10 cellular contexts compared by ENCODE assay signal in the genomic region with DNA sequence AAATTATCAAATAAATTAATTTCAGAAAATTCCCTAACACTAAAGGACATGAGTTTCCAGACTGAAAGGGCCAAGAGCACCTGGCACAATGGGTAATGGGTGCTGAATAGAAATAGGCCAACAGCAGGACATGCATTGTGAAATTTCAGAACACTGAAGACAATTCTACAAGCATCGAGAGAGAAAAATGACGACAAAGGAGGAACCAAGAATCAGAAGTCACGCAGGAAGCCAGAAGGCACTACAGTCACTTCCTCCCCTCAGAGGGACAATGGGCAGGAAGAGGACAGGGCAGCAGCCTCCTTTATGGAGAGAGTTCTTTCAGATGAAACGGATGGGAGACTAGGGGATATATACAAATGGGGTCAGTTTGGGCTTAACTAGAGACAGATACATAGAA. TPM values are rescaled to one million over a fixed set of nuclear protein-coding genes. Genes with fewer than 3 reads are reported as not detected.
A peak's percentile ranks its signal among the peaks of the same experiment; 100 is the strongest.
DNase-seq lines count a peak whose midpoint lies in the region; ATAC-seq, FAIRE-seq and TF ChIP-seq lines count a peak whose summit lies in the region.
"Had no signal": no experiment of that assay in that cellular context is flagged by ENCODE, and none has a peak within 500 bp of the region (broad histone marks: within the 10 kb centered on the region; RNA-seq: fewer than 3 reads in every experiment).

No MANE protein-coding gene starts in this region.

- no TSS peak for BruUV-seq in K562 (replicated peaks; lab: Mats Ljungman, UMichigan)
- BruUV-seq in A673 (replicated peaks; lab: Mats Ljungman, UMichigan): no TSS peak

- H2AFZ ChIP-seq in K562 (ENCODE audit: low read depth, low read length): no peak overlapping the region

- TF ChIP-seq POLR2A in GM12891 (IDR thresholded peaks at IDR 0.05; ENCODE audit: low read depth, low read length): no peak
- TF ChIP-seq POLR2A in K562 (conservative IDR thresholded peaks at IDR 0.05): no peak
- no peak for TF ChIP-seq POLR2A in testis (IDR thresholded peaks at IDR 0.05)

- H3K4me3 ChIP-seq in K562 (no peak overlapping the region), A673 (ENCODE audit: low read depth, low read length, poor library complexity, severe bottlenecking) (no peak overlapping the region), testis (no peak overlapping the region)

- no peak for DNase-seq in GM12891 (ENCODE audit: insufficient read length, low spot score)
- peak; percentile 77 for DNase-seq in KBM-7
- no peak for DNase-seq in K562 (ENCODE audit: extremely low read depth in 1 of 4, low spot score in 3 of 4)
- DNase-seq in naive B cell: peak; percentile 38
- DNase-seq in NCI-H2029 (lab: John Stamatoyannopoulos, UW): no peak
- no peak for DNase-seq in A673 (ENCODE audit: low spot score)
- no peak for DNase-seq in testis
- DNase-seq: amniotic stem cell had no signal

- WGBS in K562 (ENCODE audit: insufficient coverage, low coverage, missing lambda C conversion rate): 72% methylated on average over 4 of the region's 4 CpGs
- 45 to 92% methylated on average over 4 of the region's 4 CpGs for WGBS in testis, 2 donors

- TF ChIP-seq EP300 in K562 (IDR thresholded peaks at IDR 0.05; ENCODE audit: low read length): no peak

- CTCF ChIA-PET in K562 (lab: Yijun Ruan, JAX; ENCODE audit: low intra/inter-chr PET ratio): no interaction called here
- CTCF ChIA-PET in A673 (lab: Charles Lee): no interaction called here

- no peaks in the 10 kb centered on the region for H3K36me3 Mint-ChIP-seq in naive B cell

- H3K27ac Mint-ChIP-seq in naive B cell: peak overlapping the region; percentile 9 to 97 (median 61)

- no peaks in the 10 kb centered on the region for H3K79me2 ChIP-seq in K562 (ENCODE audit: control insufficient read depth, insufficient read depth, low read length)

- H4K20me1 ChIP-seq in K562 (replicated peaks; ENCODE audit: control insufficient read depth, insufficient read depth, low read length): no peaks in the 10 kb centered on the region

- no peaks in the 10 kb centered on the region for H3K9me3 ChIP-seq in K562 (replicated peaks; ENCODE audit: control insufficient read depth, insufficient read depth, low read depth, low read length)
- H3K9me3 ChIP-seq in A673 (ENCODE audit: low read depth, low read length, poor library complexity, severe bottlenecking): no peaks in the 10 kb centered on the region
- H3K9me3 ChIP-seq in testis: no peaks in the 10 kb centered on the region

- H3K4me2 ChIP-seq in K562 (ENCODE audit: insufficient read depth, low read length): no peak overlapping the region

- TF ChIP-seq CTCF in K562 (IDR thresholded peaks at IDR 0.05 in 2 of 3, conservative IDR thresholded peaks at IDR 0.05 in 1 of 3; ENCODE audit: insufficient read depth in 2 of 3, low read depth in 1 of 3, low read length in 3 of 3): no peak
- TF ChIP-seq CTCF in A673 (conservative IDR thresholded peaks at IDR 0.05; ENCODE audit: low read depth, low read length): no peak
- no peak for TF ChIP-seq CTCF in testis (IDR thresholded peaks at IDR 0.05)

- H3K27me3 Mint-ChIP-seq in naive B cell: no peaks in the 10 kb centered on the region

- intact Hi-C loops in K562 (cut with micrococcal nuclease): no loop called here
- intact Hi-C loops in A673 (cut with micrococcal nuclease; ENCODE audit: unreplicated experiment): loop anchor here (10.0 kb wide), 1 partner anchor 125 kb away; no protein-coding TSS in a partner anchor
- intact Hi-C loops in testis (cut with DNase I; ENCODE audit: low total_unique reads): no loop called here

- H3K4me1 Mint-ChIP-seq in naive B cell: peaks cover 27 to 49% (median 42%) of the 10 kb centered on the region in 3 donors

- H3K27ac ChIP-seq in K562 (ENCODE audit: extremely low read depth, low read depth, low read length): no peak overlapping the region
- H3K27ac ChIP-seq in A673 (ENCODE audit: low read depth, low read length, poor library complexity, severe bottlenecking): no peak overlapping the region
- H3K27ac ChIP-seq in testis: peak overlapping the region in 1 of 2 donors; percentile 3

- POLR2A ChIA-PET in K562 (lab: Yijun Ruan, JAX): no interaction called here
- POLR2A ChIA-PET in A673 (lab: Charles Lee; ENCODE audit: low non-redundant PET): no interaction called here

- H3K4me1 ChIP-seq in K562 (replicated peaks in 1 of 2; ENCODE audit: control insufficient read depth in 2 of 2, insufficient read depth in 2 of 2, low read length in 2 of 2): no peaks in the 10 kb centered on the region
- no peaks in the 10 kb centered on the region for H3K4me1 ChIP-seq in A673 (ENCODE audit: insufficient read depth, low read length, poor library complexity, severe bottlenecking)
- no peaks in the 10 kb centered on the region for H3K4me1 ChIP-seq in testis

- TF ChIP-seq RAD21 in K562 (CRISPR knock-in tag; conservative IDR thresholded peaks at IDR 0.05 in 1 of 2, IDR thresholded peaks at IDR 0.05 in 1 of 2): no peak

- H3K9me3 Mint-ChIP-seq in naive B cell: no peaks in the 10 kb centered on the region

- no peaks in the 10 kb centered on the region for H3K9me1 ChIP-seq in K562 (ENCODE audit: control insufficient read depth, insufficient read depth, low read length)

- in situ Hi-C loops in KBM-7 (cut with MboI; ENCODE audit: low pct_unique_long_range_greater_than_20kb, low sequenced_read_pairs): no loop called here
- in situ Hi-C loops in K562 (cut with MboI): no loop called here

- H3K4me3 Mint-ChIP-seq in naive B cell: peak overlapping the region in 6 of 8 donors; percentile 4 to 81 (median 48)

- H3K27me3 ChIP-seq in K562 (ENCODE audit: control insufficient read depth in 2 of 2, insufficient read depth in 2 of 2, low read length in 2 of 2): no peaks in the 10 kb centered on the region
- no peaks in the 10 kb centered on the region for H3K27me3 ChIP-seq in A673 (replicated peaks; ENCODE audit: insufficient read depth, low read depth, low read length, poor library complexity)
- H3K27me3 ChIP-seq in testis: no peaks in the 10 kb centered on the region

- H3K9ac ChIP-seq in K562 (ENCODE audit: insufficient read depth in 1 of 2, low read depth in 2 of 2, low read length in 2 of 2): no peak overlapping the region

- no peak for ATAC-seq in K562
- peak; percentile 63 to 78 for ATAC-seq in naive B cell (ENCODE audit: low read depth in 2 of 2)
- no peak for ATAC-seq in HG03342 (IDR thresholded peaks at IDR 0.05; ENCODE audit: unreplicated experiment)
- ATAC-seq: Panc1 had no signal

- peak; percentile 80 for FAIRE-seq in GM12891 (lab: Jason Lieb, UNC)
- FAIRE-seq in K562 (lab: Jason Lieb, UNC): no peak

- H3K36me3 ChIP-seq in K562 (ENCODE audit: control insufficient read depth, insufficient read depth, low read length): peaks cover 5% of the 10 kb centered on the region; the same call in 2 of the 3 replicates
- H3K36me3 ChIP-seq in A673 (ENCODE audit: insufficient read depth, low read length, poor library complexity, severe bottlenecking): peaks cover 4% of the 10 kb centered on the region
- no peaks in the 10 kb centered on the region for H3K36me3 ChIP-seq in testis (ENCODE audit: low read depth, missing control alignments)

RNA-seq across cellular contexts. Expression of a gene that starts 22.7 kb away (rescaled TPM):
- polyA plus RNA-seq in GM12891 (2012; ENCODE audit: low read depth, missing spikeins): 75.8 TPM
- total RNA-seq in K562 (2011; cell fraction: chromatin; rRNA removed; ENCODE audit: low replicate concordance): 22.6 and 31.4 TPM in 2 replicates
- total RNA-seq in K562 (2011; cell fraction: nucleolus; rRNA removed): 19.6 and 20.3 TPM in 2 replicates
- total RNA-seq in K562 (2011; cell fraction: nucleoplasm; rRNA removed): 42.7 and 76.0 TPM in 2 replicates
- total RNA-seq in K562 (2014; rRNA removed) (73.4 and 76.2 TPM in 2 replicates), K562 (2014; rRNA removed; fragmentation: Illumina TruSeq; extraction: Trizol) (62.3 and 68.0 TPM in 2 replicates), K562 (2015; rRNA removed; fragmentation: Illumina TruSeq; extraction: Trizol) (61.5 and 67.1 TPM in 2 replicates), K562 (2021) (50.7 and 53.8 TPM in 2 replicates), A673 (2021) (94.6 and 105 TPM in 2 replicates), testis (10 to 100 TPM; 76.3 to 82.8 TPM)
- polyA plus RNA-seq in K562 (2011; rRNA removed) (86.1 and 102 TPM in 2 replicates), K562 (2014; fragmentation: Illumina TruSeq; extraction: Trizol) (80.3 and 82.7 TPM in 2 replicates), K562 (2014; fragmentation: Nextera tagmentation; extraction: Ambion mirVana) (10 to 100 TPM; 21.8 to 30.7 TPM), K562 (2014; rRNA removed) (71.1 and 104 TPM in 2 replicates), naive B cell (ENCODE audit: low read depth in 6 of 6) (100 to 1,000 TPM; 201 to 343 (median 245) TPM), testis (ENCODE audit: insufficient read depth, low read depth, low replicate concordance) (118 TPM)
- 69.4 and 114 TPM in 2 replicates for polyA plus RNA-seq in K562 (2011; cell fraction: cytosol; rRNA removed)
- polyA plus RNA-seq in K562 (2011; cell fraction: nucleus; rRNA removed): 32.8 and 53.9 TPM in 2 replicates
- 64.6 and 69.2 TPM in 2 replicates for polyA plus RNA-seq in K562 (2012)
- 34.2 and 44.7 TPM in 2 replicates for polyA minus RNA-seq in K562 (2011; rRNA and poly(A)+ RNA removed)
- polyA minus RNA-seq in K562 (2011; cell fraction: cytosol; rRNA and poly(A)+ RNA removed): 22.7 and 31.1 TPM in 2 replicates
- 7.5 and 15.0 TPM in 2 replicates for polyA minus RNA-seq in K562 (2011; cell fraction: nucleus; rRNA and poly(A)+ RNA removed)

RNA-seq across cellular contexts. Expression of a gene that starts 29.6 kb away (rescaled TPM):
- polyA plus RNA-seq in GM12891 (2012; ENCODE audit: low read depth, missing spikeins): 269 TPM
- total RNA-seq in K562 (2011; cell fraction: chromatin; rRNA removed; ENCODE audit: low replicate concordance): 32.9 and 36.9 TPM in 2 replicates
- 46.0 and 52.1 TPM in 2 replicates for total RNA-seq in K562 (2011; cell fraction: nucleolus; rRNA removed)
- 33.4 and 36.0 TPM in 2 replicates for total RNA-seq in K562 (2011; cell fraction: nucleoplasm; rRNA removed)
- total RNA-seq in K562 (2014; rRNA removed) (213 and 229 TPM in 2 replicates), K562 (2014; rRNA removed; fragmentation: Illumina TruSeq; extraction: Trizol) (291 and 319 TPM in 2 replicates), K562 (2015; rRNA removed; fragmentation: Illumina TruSeq; extraction: Trizol) (283 and 298 TPM in 2 replicates), K562 (2021) (227 and 251 TPM in 2 replicates), A673 (2021) (397 TPM in 2 replicates), testis (10 to 100 TPM; 55.4 to 65.0 TPM)
- polyA plus RNA-seq in K562 (2011; rRNA removed) (298 and 318 TPM in 2 replicates), K562 (2014; fragmentation: Illumina TruSeq; extraction: Trizol) (254 and 287 TPM in 2 replicates), K562 (2014; fragmentation: Nextera tagmentation; extraction: Ambion mirVana) (100 to 1,000 TPM; 352 to 390 TPM), K562 (2014; rRNA removed) (286 and 294 TPM in 2 replicates), naive B cell (ENCODE audit: low read depth in 6 of 6) (10 to 100 TPM; 33.4 to 43.0 (median 39.0) TPM), testis (ENCODE audit: insufficient read depth, low read depth, low replicate concordance) (121 TPM)
- polyA plus RNA-seq in K562 (2011; cell fraction: cytosol; rRNA removed): 450 and 565 TPM in 2 replicates
- 86.9 and 141 TPM in 2 replicates for polyA plus RNA-seq in K562 (2011; cell fraction: nucleus; rRNA removed)
- polyA plus RNA-seq in K562 (2012): 224 and 242 TPM in 2 replicates
- polyA minus RNA-seq in K562 (2011; rRNA and poly(A)+ RNA removed): 272 and 279 TPM in 2 replicates
- 236 and 281 TPM in 2 replicates for polyA minus RNA-seq in K562 (2011; cell fraction: cytosol; rRNA and poly(A)+ RNA removed)
- polyA minus RNA-seq in K562 (2011; cell fraction: nucleus; rRNA and poly(A)+ RNA removed): 36.2 and 75.8 TPM in 2 replicates

RNA-seq across cellular contexts. Expression of a gene that starts 36.6 kb away (rescaled TPM):
- 5.9 TPM for polyA plus RNA-seq in GM12891 (2012; ENCODE audit: low read depth, missing spikeins)
- total RNA-seq in K562 (2011; cell fraction: chromatin; rRNA removed; ENCODE audit: low replicate concordance): 41.3 and 44.5 TPM in 2 replicates
- total RNA-seq in K562 (2011; cell fraction: nucleolus; rRNA removed): 19.3 and 21.8 TPM in 2 replicates
- 30.9 and 45.0 TPM in 2 replicates for total RNA-seq in K562 (2011; cell fraction: nucleoplasm; rRNA removed)
- total RNA-seq in K562 (2014; rRNA removed) (6.2 and 6.4 TPM in 2 replicates), K562 (2014; rRNA removed; fragmentation: Illumina TruSeq; extraction: Trizol) (13.6 and 15.5 TPM in 2 replicates), K562 (2015; rRNA removed; fragmentation: Illumina TruSeq; extraction: Trizol) (10.5 TPM in 2 replicates), K562 (2021) (20.3 and 21.8 TPM in 2 replicates), A673 (2021) (67.4 and 68.1 TPM in 2 replicates), testis (10 to 100 TPM; 65.7 to 71.0 TPM)
- polyA plus RNA-seq in K562 (2011; rRNA removed) (46.4 and 57.7 TPM in 2 replicates), K562 (2014; fragmentation: Illumina TruSeq; extraction: Trizol) (15.5 and 19.0 TPM in 2 replicates), K562 (2014; fragmentation: Nextera tagmentation; extraction: Ambion mirVana) (10 to 100 TPM in 1 of 2 experiments, 1 to 10 TPM in 1; 8.7 to 12.2 TPM), K562 (2014; rRNA removed) (8.2 and 11.7 TPM in 2 replicates), naive B cell (ENCODE audit: low read depth in 6 of 6) (10 to 100 TPM; 41.0 to 73.4 (median 50.4) TPM), testis (ENCODE audit: insufficient read depth, low read depth, low replicate concordance) (55.0 TPM)
- 16.8 and 46.9 TPM in 2 replicates for polyA plus RNA-seq in K562 (2011; cell fraction: cytosol; rRNA removed)
- polyA plus RNA-seq in K562 (2011; cell fraction: nucleus; rRNA removed): 36.9 and 101 TPM in 2 replicates
- 7.8 and 9.2 TPM in 2 replicates for polyA plus RNA-seq in K562 (2012)
- polyA minus RNA-seq in K562 (2011; rRNA and poly(A)+ RNA removed): 36.8 and 50.8 TPM in 2 replicates
- polyA minus RNA-seq in K562 (2011; cell fraction: cytosol; rRNA and poly(A)+ RNA removed): 8.2 and 9.3 TPM in 2 replicates
- polyA minus RNA-seq in K562 (2011; cell fraction: nucleus; rRNA and poly(A)+ RNA removed): 7.0 and 17.4 TPM in 2 replicates

Comparison
In these comparisons a context has a peak if more than half of its experiments do, and no peak if none do; other contexts are left out.
1. DNase-seq: peak in KBM-7 (single experiment) and naive B cell (single experiment); none in GM12891 (single experiment), K562 (0 of 4), NCI-H2029 (single experiment), A673 (single experiment) and testis (single experiment).
2. ATAC-seq: peak in naive B cell (2 of 2); none in K562 (single experiment) and HG03342 (single experiment).